Comparison of ENCODE assay signal across 1 cellular context in the genomic region with DNA sequence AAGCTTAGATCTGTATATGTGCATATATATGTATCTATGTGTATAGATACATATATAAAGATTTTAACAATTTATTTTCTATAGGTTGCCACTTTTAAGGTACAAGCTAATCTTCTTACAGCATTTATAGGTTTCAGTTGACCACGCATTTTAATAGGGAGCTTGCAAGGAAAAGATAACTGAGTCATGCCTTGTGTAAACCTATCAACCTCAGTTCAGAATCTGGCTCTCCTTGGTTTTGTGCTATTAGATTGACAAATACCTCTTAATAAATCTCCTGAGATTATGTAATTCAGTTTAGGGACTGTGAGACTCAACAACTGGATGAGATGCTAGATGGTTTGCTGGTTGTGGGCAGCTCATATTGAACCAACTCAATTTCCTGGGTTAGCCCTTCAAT.
TF ChIP-seq lines count a peak whose summit lies in the region.

No MANE protein-coding gene starts in this region.

TF ChIP-seq in K562, 482 proteins besides CTCF, POLR2A, EP300 and RAD21 (continued from another document):
- 0 out of 4 replicates have a peak, but pooled peaks of 1 of the 2 experiments have one; percentile 24 for TF ChIP-seq MNT (conservative IDR thresholded peaks at IDR 0.05)
- peak; percentile 54 for TF ChIP-seq TEAD4 (IDR thresholded peaks at IDR 0.05; ENCODE audit: low read length)
- TF ChIP-seq TEAD4 (CRISPR knock-in tag; IDR thresholded peaks at IDR 0.05; ENCODE audit: borderline replicate concordance), result no peak
